ENCODE assay signal across 17 cellular contexts in genomic region chr4:169241480-169241879, GRCh38. TPM values are rescaled to one million over a fixed set of nuclear protein-coding genes. Genes with fewer than 3 reads are reported as not detected.
DNase-seq lines count a peak whose midpoint lies in the region; ATAC-seq and TF ChIP-seq lines count a peak whose summit lies in the region.
"Had no signal": no experiment of that assay in that cellular context is flagged by ENCODE, and none has a peak within 500 bp of the region (broad histone marks: within the 10 kb centered on the region; RNA-seq: fewer than 3 reads in every experiment).

No MANE protein-coding gene starts in this region.

- no peaks in the 10 kb centered on the region; the same call in 1 of the 2 replicates for H3K27me3 Mint-ChIP-seq in HFFc6 (ENCODE audit: insufficient read depth)
- H3K27me3 Mint-ChIP-seq in CD8-positive, alpha-beta memory T cell: peaks cover 4 to 42% of the 10 kb centered on the region in 2 donors

- H3K4me1 ChIP-seq in adipocyte (ENCODE audit: control insufficient read depth, insufficient read depth, low read length): peaks cover 45% of the 10 kb centered on the region
- H3K4me1 ChIP-seq in trophoblast cell (ENCODE audit: control insufficient read depth in 1 of 2, insufficient read depth in 2 of 2, low read length in 2 of 2): peaks cover 3 to 4% of the 10 kb centered on the region in 2 experiments
- no peaks in the 10 kb centered on the region for H3K4me1 ChIP-seq in CD8-positive, alpha-beta memory T cell (ENCODE audit: insufficient read depth, low read length)

- TF ChIP-seq CTCF in HFFc6 (IDR thresholded peaks at IDR 0.05) (no peak), fibroblast of the aortic adventitia (IDR thresholded peaks at IDR 0.05; ENCODE audit: insufficient read depth, low read length) (no peak)

- no peak overlapping the region for H3K27ac ChIP-seq in trophoblast cell (ENCODE audit: low read depth, low read length)
- no peak overlapping the region for H3K27ac ChIP-seq in CD8-positive, alpha-beta memory T cell (ENCODE audit: low read depth, low read length)

- H3K36me3 Mint-ChIP-seq in HFFc6 (ENCODE audit: low read depth): peaks cover 47% of the 10 kb centered on the region
- no peaks in the 10 kb centered on the region for H3K36me3 Mint-ChIP-seq in CD8-positive, alpha-beta memory T cell

- peak overlapping the region; percentile 40 for H3K18ac ChIP-seq in trophoblast cell (ENCODE audit: low read length)

- peak overlapping the region; percentile 67 for H3K27ac Mint-ChIP-seq in HFFc6
- H3K27ac Mint-ChIP-seq in CD8-positive, alpha-beta memory T cell: no peak overlapping the region
- H3K27ac Mint-ChIP-seq: GM23338 had no signal

- no peaks in the 10 kb centered on the region for H3K36me3 ChIP-seq in adipocyte (ENCODE audit: control insufficient read depth, insufficient read depth, low read length, severe bottlenecking)
- no peaks in the 10 kb centered on the region for H3K36me3 ChIP-seq in trophoblast cell (ENCODE audit: control insufficient read depth in 1 of 2, insufficient read depth in 2 of 2, low read length in 2 of 2)
- H3K36me3 ChIP-seq in CD8-positive, alpha-beta memory T cell (ENCODE audit: insufficient read depth, low read length): no peaks in the 10 kb centered on the region

- no peak overlapping the region for H3K23ac ChIP-seq in trophoblast cell (ENCODE audit: low read length)

- WGBS in trophoblast cell (ENCODE audit: extremely low coverage, insufficient coverage, insufficient read length): no CpG with 5 or more reads among the region's 2 CpGs

- H3K9me3 ChIP-seq in adipocyte (ENCODE audit: control insufficient read depth, low read length) (no peaks in the 10 kb centered on the region), trophoblast cell (ENCODE audit: insufficient read depth, low read depth, low read length) (no peaks in the 10 kb centered on the region)
- H3K9me3 ChIP-seq in CD8-positive, alpha-beta memory T cell (ENCODE audit: low read length): no peaks in the 10 kb centered on the region
- H3K9me3 ChIP-seq: Caco-2 had no signal

- H4K8ac ChIP-seq in trophoblast cell (ENCODE audit: low read depth, low read length): no peak overlapping the region

- no peak overlapping the region for H4K12ac ChIP-seq in trophoblast cell (ENCODE audit: low read depth, low read length)

- H3K79me1 ChIP-seq in trophoblast cell (ENCODE audit: low read length): no peaks in the 10 kb centered on the region

- H3K4ac ChIP-seq in trophoblast cell (ENCODE audit: low read depth, low read length): peak overlapping the region; percentile 76

- H2BK5ac ChIP-seq in trophoblast cell (ENCODE audit: low read depth, low read length, poor library complexity): peak overlapping the region; percentile 21

- POLR2A ChIA-PET in CD8-positive, alpha-beta memory T cell (lab: Charles Lee): no interaction called here

- H2BK12ac ChIP-seq in trophoblast cell (ENCODE audit: low read length): no peak overlapping the region

- no peak for DNase-seq in HFFc6
- peak; percentile 51 for DNase-seq in adipocyte (ENCODE audit: low read depth)
- DNase-seq in fibroblast of the aortic adventitia (ENCODE audit: low read depth): peak; percentile 47
- no peak for DNase-seq in trophoblast cell
- no peak for DNase-seq in central memory CD4-positive, alpha-beta T cell
- DNase-seq in CD8-positive, alpha-beta memory T cell: no peak
- DNase-seq: Caco-2, DMS153, EL, MV-4-11, NCI-H1417, NCI-H2029, NCI-H2171 had no signal

- H2BK120ac ChIP-seq in trophoblast cell (ENCODE audit: insufficient read depth, low read length, poor library complexity): no peak overlapping the region

- peaks cover 94% of the 10 kb centered on the region for H3K4me1 Mint-ChIP-seq in HFFc6 (ENCODE audit: low read depth)
- no peaks in the 10 kb centered on the region for H3K4me1 Mint-ChIP-seq in CD8-positive, alpha-beta memory T cell

- H4K91ac ChIP-seq in trophoblast cell (ENCODE audit: low read depth, low read length): no peak overlapping the region

- no peaks in the 10 kb centered on the region for H3K9me3 Mint-ChIP-seq in HFFc6
- H3K9me3 Mint-ChIP-seq in CD8-positive, alpha-beta memory T cell: no peaks in the 10 kb centered on the region
- H3K9me3 Mint-ChIP-seq: GM23338 had no signal

- H3K14ac ChIP-seq in trophoblast cell (ENCODE audit: low read length): no peak overlapping the region

- H3K4me2 ChIP-seq in trophoblast cell (ENCODE audit: low read length): no peak overlapping the region
- H3K4me2 ChIP-seq: GM23338 had no signal

- no peak overlapping the region for H3K9ac ChIP-seq in adipocyte (ENCODE audit: low read length)
- H3K9ac ChIP-seq in trophoblast cell (ENCODE audit: low read length): no peak overlapping the region

- H3K27me3 ChIP-seq in adipocyte (replicated peaks; ENCODE audit: control insufficient read depth, insufficient read depth, low read length): no peaks in the 10 kb centered on the region
- no peaks in the 10 kb centered on the region for H3K27me3 ChIP-seq in trophoblast cell (ENCODE audit: insufficient read depth, low read length)
- peaks cover 3% of the 10 kb centered on the region for H3K27me3 ChIP-seq in CD8-positive, alpha-beta memory T cell (ENCODE audit: insufficient read depth, low read length, poor library complexity, severe bottlenecking)

- no peak overlapping the region for H3K4me3 Mint-ChIP-seq in HFFc6
- no peak overlapping the region for H3K4me3 Mint-ChIP-seq in CD8-positive, alpha-beta memory T cell
- H3K4me3 Mint-ChIP-seq: GM23338 had no signal

- CTCF ChIA-PET in CD8-positive, alpha-beta memory T cell (lab: Charles Lee): no interaction called here

- H3K4me3 ChIP-seq in adipocyte (ENCODE audit: low read length): no peak overlapping the region
- no peak overlapping the region for H3K4me3 ChIP-seq in fibroblast of the aortic adventitia (ENCODE audit: low read depth, low read length)
- H3K4me3 ChIP-seq in trophoblast cell (ENCODE audit: low read depth, low read length): no peak overlapping the region
- H3K4me3 ChIP-seq in CD8-positive, alpha-beta memory T cell (ENCODE audit: low read length): no peak overlapping the region
- H3K4me3 ChIP-seq: GM23338, K562 had no signal

- no peak for ATAC-seq in HG03095 (IDR thresholded peaks at IDR 0.05; ENCODE audit: unreplicated experiment)
- ATAC-seq: GM23338, K562, Panc1 had no signal

- peaks cover 8% of the 10 kb centered on the region for H3K79me2 ChIP-seq in trophoblast cell (ENCODE audit: control insufficient read depth, insufficient read depth, low read length, poor library complexity)

- H2AFZ ChIP-seq in trophoblast cell (ENCODE audit: insufficient read depth, low read length, poor library complexity): no peak overlapping the region
- H2AFZ ChIP-seq: GM23338 had no signal

- no peak overlapping the region for H2AK5ac ChIP-seq in trophoblast cell (ENCODE audit: low read length)

RNA-seq across cellular contexts. Expression of gene SH3RF1, which starts 29.3 kb away (rescaled TPM):
- 10 to 100 TPM; 54.5 to 67.1 (median 57.1) TPM for total RNA-seq in HFFc6 (2021; fragmentation: NEBNext Ultra II Directional; extraction: Animal tissue kit (Norgen Biotek cat#: 25700))
- total RNA-seq in fibroblast of the aortic adventitia (ENCODE audit: low replicate concordance): 47.5 and 57.8 TPM in 2 replicates
- polyA plus RNA-seq in trophoblast cell (2013): 13.7 and 14.0 TPM in 2 replicates
- total RNA-seq in CD8-positive, alpha-beta memory T cell: 1 to 10 TPM; 1.1 to 1.4 TPM
- not detected for polyA plus RNA-seq in CD8-positive, alpha-beta memory T cell

Comparison
In these comparisons a context has a peak if more than half of its experiments do, and no peak if none do; other contexts are left out.
1. DNase-seq: peak in adipocyte (single experiment) and fibroblast of the aortic adventitia (single experiment); none in HFFc6 (single experiment), trophoblast cell (0 of 2), central memory CD4-positive, alpha-beta T cell (single experiment) and CD8-positive, alpha-beta memory T cell (0 of 5).
2. RNA of gene SH3RF1, which starts 29.3 kb away (total RNA-seq): 47.5 to 57.8 TPM in fibroblast of the aortic adventitia and 54.5 to 67.1 TPM in HFFc6; 1.1 to 1.4 TPM in CD8-positive, alpha-beta memory T cell; every median in the first group is over 10 times any median in the second.